ENCODE assay signal across 1 cellular context in genomic region chr6:22699046-22699639, GRCh38.
TF ChIP-seq lines count a peak whose summit lies in the region.

No MANE protein-coding gene starts in this region.

TF ChIP-seq in H1, 55 proteins besides CTCF, POLR2A, EP300 and RAD21:
- TF ChIP-seq POU5F1 (IDR thresholded peaks at IDR 0.05; ENCODE audit: low read depth, low read length) (no peak), KDM5A (IDR thresholded peaks at IDR 0.05; ENCODE audit: low read length) (no peak), KDM4A (IDR thresholded peaks at IDR 0.05; ENCODE audit: low read depth, low read length, severe bottlenecking) (no peak), CHD7 (IDR thresholded peaks at IDR 0.05; ENCODE audit: insufficient replicate concordance, low read length) (no peak), RNF2 (IDR thresholded peaks at IDR 0.05; ENCODE audit: borderline replicate concordance, low read depth, low read length, missing control alignments, poor library complexity, severe bottlenecking) (no peak)
TF ChIP-seq in H1: peak in this region for 0.
